ENCODE assay signal across 1 cellular context in the genomic region with DNA sequence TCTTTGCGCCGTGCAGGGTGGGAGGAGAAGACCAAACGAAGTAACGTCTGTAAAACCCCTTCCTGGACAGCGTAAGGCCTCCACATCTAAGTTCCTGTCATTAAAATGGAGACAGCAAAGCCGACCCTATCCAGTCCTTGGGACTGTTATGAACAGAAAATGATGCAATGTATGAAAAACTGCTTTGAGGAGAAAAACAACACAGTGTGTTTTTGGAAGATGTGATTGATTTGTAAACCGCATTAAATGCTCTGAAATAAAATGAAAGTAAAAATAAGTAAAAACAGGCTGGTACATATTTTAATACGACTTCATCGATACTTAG.
TF ChIP-seq lines count a peak whose summit lies in the region.

No MANE protein-coding gene starts in this region.

TF ChIP-seq in SK-N-SH, 30 proteins besides CTCF, POLR2A, EP300 and RAD21 (continued from another document):
- TF ChIP-seq, protein P1, sequence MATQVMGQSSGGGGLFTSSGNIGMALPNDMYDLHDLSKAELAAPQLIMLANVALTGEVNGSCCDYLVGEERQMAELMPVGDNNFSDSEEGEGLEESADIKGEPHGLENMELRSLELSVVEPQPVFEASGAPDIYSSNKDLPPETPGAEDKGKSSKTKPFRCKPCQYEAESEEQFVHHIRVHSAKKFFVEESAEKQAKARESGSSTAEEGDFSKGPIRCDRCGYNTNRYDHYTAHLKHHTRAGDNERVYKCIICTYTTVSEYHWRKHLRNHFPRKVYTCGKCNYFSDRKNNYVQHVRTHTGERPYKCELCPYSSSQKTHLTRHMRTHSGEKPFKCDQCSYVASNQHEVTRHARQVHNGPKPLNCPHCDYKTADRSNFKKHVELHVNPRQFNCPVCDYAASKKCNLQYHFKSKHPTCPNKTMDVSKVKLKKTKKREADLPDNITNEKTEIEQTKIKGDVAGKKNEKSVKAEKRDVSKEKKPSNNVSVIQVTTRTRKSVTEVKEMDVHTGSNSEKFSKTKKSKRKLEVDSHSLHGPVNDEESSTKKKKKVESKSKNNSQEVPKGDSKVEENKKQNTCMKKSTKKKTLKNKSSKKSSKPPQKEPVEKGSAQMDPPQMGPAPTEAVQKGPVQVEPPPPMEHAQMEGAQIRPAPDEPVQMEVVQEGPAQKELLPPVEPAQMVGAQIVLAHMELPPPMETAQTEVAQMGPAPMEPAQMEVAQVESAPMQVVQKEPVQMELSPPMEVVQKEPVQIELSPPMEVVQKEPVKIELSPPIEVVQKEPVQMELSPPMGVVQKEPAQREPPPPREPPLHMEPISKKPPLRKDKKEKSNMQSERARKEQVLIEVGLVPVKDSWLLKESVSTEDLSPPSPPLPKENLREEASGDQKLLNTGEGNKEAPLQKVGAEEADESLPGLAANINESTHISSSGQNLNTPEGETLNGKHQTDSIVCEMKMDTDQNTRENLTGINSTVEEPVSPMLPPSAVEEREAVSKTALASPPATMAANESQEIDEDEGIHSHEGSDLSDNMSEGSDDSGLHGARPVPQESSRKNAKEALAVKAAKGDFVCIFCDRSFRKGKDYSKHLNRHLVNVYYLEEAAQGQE (IDR thresholded peaks at IDR 0.05; ENCODE audit: low read depth, low read length): no peak
- TF ChIP-seq GABPA (IDR thresholded peaks at IDR 0.05; ENCODE audit: low read depth) (no peak), CHD2 (IDR thresholded peaks at IDR 0.05; ENCODE audit: low read length, partially characterized antibody) (no peak), FOXJ3 (CRISPR knock-in tag; IDR thresholded peaks at IDR 0.05) (no peak), USF1 (IDR thresholded peaks at IDR 0.05; ENCODE audit: borderline replicate concordance, low read depth) (no peak), NFIC (IDR thresholded peaks at IDR 0.05; ENCODE audit: borderline replicate concordance) (no peak)
